In genomic region chr18:23155537-23155936, GRCh38 we compare ENCODE assay signal across 1 cellular context.
A peak's percentile ranks its signal among the peaks of the same experiment; 100 is the strongest.
TF ChIP-seq lines count a peak whose summit lies in the region.

No MANE protein-coding gene starts in this region.

TF ChIP-seq in SK-N-SH, 30 proteins besides CTCF, POLR2A, EP300 and RAD21:
- TF ChIP-seq, protein P1, sequence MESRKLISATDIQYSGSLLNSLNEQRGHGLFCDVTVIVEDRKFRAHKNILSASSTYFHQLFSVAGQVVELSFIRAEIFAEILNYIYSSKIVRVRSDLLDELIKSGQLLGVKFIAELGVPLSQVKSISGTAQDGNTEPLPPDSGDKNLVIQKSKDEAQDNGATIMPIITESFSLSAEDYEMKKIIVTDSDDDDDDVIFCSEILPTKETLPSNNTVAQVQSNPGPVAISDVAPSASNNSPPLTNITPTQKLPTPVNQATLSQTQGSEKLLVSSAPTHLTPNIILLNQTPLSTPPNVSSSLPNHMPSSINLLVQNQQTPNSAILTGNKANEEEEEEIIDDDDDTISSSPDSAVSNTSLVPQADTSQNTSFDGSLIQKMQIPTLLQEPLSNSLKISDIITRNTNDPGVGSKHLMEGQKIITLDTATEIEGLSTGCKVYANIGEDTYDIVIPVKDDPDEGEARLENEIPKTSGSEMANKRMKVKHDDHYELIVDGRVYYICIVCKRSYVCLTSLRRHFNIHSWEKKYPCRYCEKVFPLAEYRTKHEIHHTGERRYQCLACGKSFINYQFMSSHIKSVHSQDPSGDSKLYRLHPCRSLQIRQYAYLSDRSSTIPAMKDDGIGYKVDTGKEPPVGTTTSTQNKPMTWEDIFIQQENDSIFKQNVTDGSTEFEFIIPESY (IDR thresholded peaks at IDR 0.05; ENCODE audit: borderline replicate concordance, low read depth) = no peak
- TF ChIP-seq, protein P2, sequence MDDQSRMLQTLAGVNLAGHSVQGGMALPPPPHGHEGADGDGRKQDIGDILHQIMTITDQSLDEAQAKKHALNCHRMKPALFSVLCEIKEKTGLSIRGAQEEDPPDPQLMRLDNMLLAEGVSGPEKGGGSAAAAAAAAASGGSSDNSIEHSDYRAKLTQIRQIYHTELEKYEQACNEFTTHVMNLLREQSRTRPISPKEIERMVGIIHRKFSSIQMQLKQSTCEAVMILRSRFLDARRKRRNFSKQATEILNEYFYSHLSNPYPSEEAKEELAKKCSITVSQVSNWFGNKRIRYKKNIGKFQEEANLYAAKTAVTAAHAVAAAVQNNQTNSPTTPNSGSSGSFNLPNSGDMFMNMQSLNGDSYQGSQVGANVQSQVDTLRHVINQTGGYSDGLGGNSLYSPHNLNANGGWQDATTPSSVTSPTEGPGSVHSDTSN (IDR thresholded peaks at IDR 0.05) = peak; percentile 45
- no peak for TF ChIP-seq FOXM1 (IDR thresholded peaks at IDR 0.05; ENCODE audit: low read depth)
- no peak for TF ChIP-seq ELF1 (IDR thresholded peaks at IDR 0.05)
- no peak for TF ChIP-seq TCF12 (IDR thresholded peaks at IDR 0.05)
- no peak for TF ChIP-seq JUND (IDR thresholded peaks at IDR 0.05)
- TF ChIP-seq MAX (IDR thresholded peaks at IDR 0.05; ENCODE audit: low read depth) = 0 out of 2 replicates have a peak, but pooled peaks have one; percentile 24
- TF ChIP-seq TAF1 (IDR thresholded peaks at IDR 0.05; ENCODE audit: borderline replicate concordance, low read depth, low read length) = no peak
- TF ChIP-seq MXI1 (IDR thresholded peaks at IDR 0.05; ENCODE audit: low read depth, low read length) = peak; percentile 45; the same call in 1 of the 2 replicates
- no peak for TF ChIP-seq YY1 (IDR thresholded peaks at IDR 0.05; ENCODE audit: low read depth)
- TF ChIP-seq RXRA (IDR thresholded peaks at IDR 0.05; ENCODE audit: borderline replicate concordance, low read depth) = no peak
TF ChIP-seq in SK-N-SH: peak in this region for 3.
